ENCODE assay signal across 8 cellular contexts in genomic region chr19:10503002-10503789, GRCh38. TPM values are rescaled to one million over a fixed set of nuclear protein-coding genes. Genes with fewer than 3 reads are reported as not detected.
DNase-seq lines count a peak whose midpoint lies in the region; ATAC-seq, FAIRE-seq and TF ChIP-seq lines count a peak whose summit lies in the region.

TSS of gene KEAP1 (minus strand) at chr19:10503356. CDS start at chr19:10500033, 3,323 bp downstream.

- no peaks in the 10 kb centered on the region for H3K9me3 ChIP-seq in BE2C
- no peaks in the 10 kb centered on the region for H3K9me3 ChIP-seq in colonic mucosa

- ATAC-seq in left lobe of liver (peak; percentile 4), HG03095 (IDR thresholded peaks at IDR 0.05; ENCODE audit: unreplicated experiment) (no peak)

- FAIRE-seq in GM19239 (lab: Jason Lieb, UNC) (peak; percentile 84), HTR-8/SVneo (lab: Jason Lieb, UNC) (peak; percentile 20)

- DNase-seq in BE2C (peak; percentile 60), GM19239 (ENCODE audit: insufficient read length, low spot score) (no peak), HTR-8/SVneo (ENCODE audit: insufficient read length, low spot score) (peak; percentile 34), SW480 (ENCODE audit: low spot score) (peak; percentile 46), colonic mucosa (peak; percentile 68), left lobe of liver (ENCODE audit: low spot score) (no peak)
- DNase-seq in stimulated activated CD4-positive, alpha-beta T cell treated with anti-CD3 and anti-CD28 coated beads, Interleukin-4, amount 100 ng/mL, for 4 hours = peak; percentile 33 to 48

- H3K4me1 ChIP-seq in BE2C = no peaks in the 10 kb centered on the region
- H3K4me1 ChIP-seq in colonic mucosa = peaks cover 15% of the 10 kb centered on the region

- peak within 1 kb of the TSS; percentile 97 to 98 for H3K9ac ChIP-seq in colonic mucosa (ENCODE audit: low read depth in 2 of 2, low read length in 2 of 2)

- TF ChIP-seq CTCF in BE2C (IDR thresholded peaks at IDR 0.05; ENCODE audit: low read depth, low read length) = no peak
- no peak for TF ChIP-seq CTCF in colonic mucosa (IDR thresholded peaks at IDR 0.05)

- peaks cover 26% of the 10 kb centered on the region for H3K36me3 ChIP-seq in BE2C
- H3K36me3 ChIP-seq in colonic mucosa = peaks cover 4% of the 10 kb centered on the region

- peak within 1 kb of the TSS; percentile 97 for H3K27ac ChIP-seq in colonic mucosa

- H3K27me3 ChIP-seq in BE2C = no peaks in the 10 kb centered on the region
- H3K27me3 ChIP-seq in colonic mucosa = no peaks in the 10 kb centered on the region

- H3K4me3 ChIP-seq in BE2C (ENCODE audit: low read depth, low read length) (peak within 1 kb of the TSS; percentile 93), colonic mucosa (peak within 1 kb of the TSS; percentile 87)

- intact Hi-C loops in colonic mucosa (cut with DNase I) = no loop called here

RNA-seq across cellular contexts. Expression of gene KEAP1, which starts in this region (rescaled TPM):
- 258 TPM for polyA plus RNA-seq in BE2C (2012; ENCODE audit: insufficient read depth, insufficient read length, low read depth)
- total RNA-seq in colonic mucosa = 10 to 100 TPM; 53.2 to 87.3 TPM
- total RNA-seq in left lobe of liver = 59.6 TPM

Comparison
In these comparisons a context has a peak if more than half of its experiments do, and no peak if none do; other contexts are left out.
1. DNase-seq: peak in BE2C (single experiment), HTR-8/SVneo (single experiment), SW480 (single experiment), colonic mucosa (single experiment) and stimulated activated CD4-positive, alpha-beta T cell treated with anti-CD3 and anti-CD28 coated beads, Interleukin-4, amount 100 ng/mL, for 4 hours (2 of 2); none in GM19239 (single experiment) and left lobe of liver (single experiment).